In genomic region chr12:53638057-53638456, GRCh38 we compare ENCODE assay signal across 24 cellular contexts. TPM values are rescaled to one million over a fixed set of nuclear protein-coding genes. Genes with fewer than 3 reads are reported as not detected.
A peak's percentile ranks its signal among the peaks of the same experiment; 100 is the strongest.
DNase-seq lines count a peak whose midpoint lies in the region; ATAC-seq, FAIRE-seq and TF ChIP-seq lines count a peak whose summit lies in the region.
"Had no signal": no experiment of that assay in that cellular context is flagged by ENCODE, and none has a peak within 500 bp of the region (broad histone marks: within the 10 kb centered on the region; RNA-seq: fewer than 3 reads in every experiment).

No MANE protein-coding gene starts in this region.

- no peaks in the 10 kb centered on the region for H3K4me1 Mint-ChIP-seq in WTC11
- no peaks in the 10 kb centered on the region for H3K4me1 Mint-ChIP-seq in endodermal cell
- H3K4me1 Mint-ChIP-seq: B cell had no signal

- H3K9ac ChIP-seq in endodermal cell (ENCODE audit: extremely low read depth, low read length, poor library complexity, severe bottlenecking), result no peak overlapping the region
- H3K9ac ChIP-seq: BLaER1 treated with 17β-estradiol and CSF1 and Interleukin-3, amounts not matched to agents 10 nM and 100 nM had no signal

- TF ChIP-seq CTCF in WTC11 (IDR thresholded peaks at IDR 0.05) (no peak), endodermal cell (conservative IDR thresholded peaks at IDR 0.05) (no peak)

- POLR2A ChIA-PET in WTC11 (lab: Charles Lee), result no interaction called here

- H3K27ac Mint-ChIP-seq in WTC11 (no peak overlapping the region), endodermal cell (no peak overlapping the region)
- H3K27ac Mint-ChIP-seq: B cell; CD4-positive, alpha-beta T cell; CD8-positive, alpha-beta T cell had no signal

- H3K27me3 ChIP-seq in endodermal cell (ENCODE audit: control insufficient read depth, insufficient read depth, low read length, poor library complexity, severe bottlenecking), result no peaks in the 10 kb centered on the region
- H3K27me3 ChIP-seq: BLaER1 treated with 17β-estradiol and CSF1 and Interleukin-3, amounts not matched to agents 10 nM and 100 nM had no signal

- no peak overlapping the region for H3K4me3 ChIP-seq in endodermal cell (ENCODE audit: low read length)
- H3K4me3 ChIP-seq: A549; BLaER1 treated with 17β-estradiol and CSF1 and Interleukin-3, amounts not matched to agents 10 nM and 100 nM; GM12878 had no signal

- 90% methylated on average over 1 of the region's 2 CpGs; no CpG with 5 or more reads in 1 of the 2 experiments for WGBS in endodermal cell (ENCODE audit: insufficient coverage in 1 of 2, insufficient read length in 1 of 2), 2 experiments

- no peaks in the 10 kb centered on the region for H3K36me3 Mint-ChIP-seq in WTC11
- H3K36me3 Mint-ChIP-seq in endodermal cell (ENCODE audit: low read depth), result no peaks in the 10 kb centered on the region
- H3K36me3 Mint-ChIP-seq: CD8-positive, alpha-beta T cell had no signal

- FAIRE-seq in G401.6 (lab: Jason Lieb, UNC), result peak; percentile 81
- FAIRE-seq: A549, D721Med, GM12878, GM12892, GM18507 had no signal

- ATAC-seq in WTC11, result no peak
- ATAC-seq in GM21526 (IDR thresholded peaks at IDR 0.05; ENCODE audit: low FRiP score, unreplicated experiment), result no peak
- ATAC-seq: A549; CD8-positive, alpha-beta T cell; GM12878 had no signal

- no peak overlapping the region for H3K27ac ChIP-seq in endodermal cell (ENCODE audit: low read depth, low read length)
- H3K27ac ChIP-seq: A549; BLaER1 treated with 17β-estradiol and CSF1 and Interleukin-3, amounts not matched to agents 10 nM and 100 nM; C4-2B had no signal

- H3K36me3 ChIP-seq in endodermal cell (ENCODE audit: control insufficient read depth, insufficient read depth, low read length), result no peaks in the 10 kb centered on the region

- CTCF ChIA-PET in WTC11 (lab: Charles Lee), result no interaction called here

- H3K9me3 Mint-ChIP-seq in WTC11, result no peaks in the 10 kb centered on the region
- no peaks in the 10 kb centered on the region for H3K9me3 Mint-ChIP-seq in endodermal cell
- H3K9me3 Mint-ChIP-seq: CD4-positive, alpha-beta T cell; CD8-positive, alpha-beta T cell had no signal

- H3K4me3 Mint-ChIP-seq in WTC11 (no peak overlapping the region), endodermal cell (no peak overlapping the region)
- H3K4me3 Mint-ChIP-seq: B cell; CD4-positive, alpha-beta T cell; CD8-positive, alpha-beta T cell had no signal

- H3K9me3 ChIP-seq in endodermal cell (ENCODE audit: control insufficient read depth, low read length), result no peaks in the 10 kb centered on the region
- H3K9me3 ChIP-seq: A549, Caco-2 had no signal

- no peaks in the 10 kb centered on the region for H3K27me3 Mint-ChIP-seq in WTC11 (ENCODE audit: low read depth)
- H3K27me3 Mint-ChIP-seq in endodermal cell (ENCODE audit: insufficient read depth), result no peaks in the 10 kb centered on the region
- H3K27me3 Mint-ChIP-seq: B cell; CD4-positive, alpha-beta T cell had no signal

- no peaks in the 10 kb centered on the region for H3K4me1 ChIP-seq in endodermal cell (ENCODE audit: control insufficient read depth, insufficient read depth, low read length)
- H3K4me1 ChIP-seq: A549; BLaER1 treated with 17β-estradiol and CSF1 and Interleukin-3, amounts not matched to agents 10 nM and 100 nM; Caco-2 had no signal

- no peak for DNase-seq in WTC11 (ENCODE audit: low spot score)
- DNase-seq in endodermal cell, result peak; percentile 17
- peak; percentile 12 for DNase-seq in islet precursor cell
- DNase-seq in NCI-H774 (lab: John Stamatoyannopoulos, UW), result no peak
- no peak for DNase-seq in H4 (ENCODE audit: low spot score)
- no peak for DNase-seq in NCI-H2029 (lab: John Stamatoyannopoulos, UW)
- DNase-seq: 8988T; AML-193; Caco-2; Calu3; CD4-positive, alpha-beta T cell; CD8-positive, alpha-beta T cell; DMS79 treated with DMSO at 0.1 percent for 48 hours; GDM1 had no signal

TF ChIP-seq in WTC11, 78 proteins besides CTCF, POLR2A, EP300 and RAD21:
- TF ChIP-seq HMGA2 (CRISPR knock-in tag; IDR thresholded peaks at IDR 0.05) (peak; percentile 94), ZNF671 (CRISPR knock-in tag; IDR thresholded peaks at IDR 0.05) (no peak)

RNA-seq across cellular contexts. Expression of gene ATF7, which starts 11.9 kb away (rescaled TPM):
- 16.3 to 20.3 TPM (median 19.7 TPM) in 3 replicates for total RNA-seq in WTC11 (2021)
- 10 to 100 TPM; 29.0 to 36.6 TPM for total RNA-seq in endodermal cell
- polyA plus RNA-seq in endodermal cell (2013, experiment 1 of 2), result 20.3 TPM
- polyA plus RNA-seq in endodermal cell (2013, experiment 2 of 2), result 19.8 TPM
- total RNA-seq in H4 (2014; rRNA removed; shearing (Covaris generic)), result 6.1 and 12.4 TPM in 2 replicates

RNA-seq across cellular contexts. Expression of gene ATP5MC2, which starts 37.8 kb away (rescaled TPM):
- total RNA-seq in WTC11 (2021), result 411 to 527 TPM (median 517 TPM) in 3 replicates
- total RNA-seq in endodermal cell, result 100 to 1,000 TPM; 299 to 307 TPM
- 609 TPM for polyA plus RNA-seq in endodermal cell (2013, experiment 1 of 2)
- polyA plus RNA-seq in endodermal cell (2013, experiment 2 of 2), result 513 TPM
- 391 and 444 TPM in 2 replicates for total RNA-seq in H4 (2014; rRNA removed; shearing (Covaris generic))

Comparison
In these comparisons a context has a peak if more than half of its experiments do, and no peak if none do; other contexts are left out.
1. DNase-seq: peak in endodermal cell (single experiment) and islet precursor cell (single experiment); none in WTC11 (single experiment), NCI-H774 (single experiment), H4 (single experiment) and NCI-H2029 (single experiment).